ENCODE assay signal across 20 cellular contexts in the genomic region with DNA sequence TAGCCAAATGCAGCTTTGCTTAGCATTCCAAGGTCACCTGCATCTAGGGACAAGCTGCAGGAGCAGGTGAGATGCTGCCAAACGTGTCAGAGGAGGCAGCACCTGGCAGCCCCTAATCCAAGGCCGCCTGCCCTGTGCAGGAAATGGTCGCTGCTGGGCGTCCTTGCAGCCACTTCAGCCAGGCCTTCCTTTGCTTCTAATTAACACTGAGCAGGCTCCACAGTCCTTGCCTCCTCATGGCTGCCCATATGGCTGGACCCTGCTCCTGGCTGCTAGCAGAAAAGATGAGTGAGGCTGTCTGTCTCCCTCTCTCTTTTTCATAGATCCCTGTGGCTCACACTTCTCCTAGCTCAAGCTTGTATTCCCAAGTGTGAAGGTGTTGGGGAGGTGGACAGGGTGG.
DNase-seq lines count a peak whose midpoint lies in the region; ATAC-seq, FAIRE-seq and TF ChIP-seq lines count a peak whose summit lies in the region.
"Had no signal": no experiment of that assay in that cellular context is flagged by ENCODE, and none has a peak within 500 bp of the region (broad histone marks: within the 10 kb centered on the region; RNA-seq: fewer than 3 reads in every experiment).

No MANE protein-coding gene starts in this region.

- H3K23ac ChIP-seq in H1 (ENCODE audit: insufficient read length), result no peak overlapping the region

- H4K5ac ChIP-seq in H1 (ENCODE audit: insufficient read length, low read depth, low read length), result no peak overlapping the region

- no peak overlapping the region for H2BK20ac ChIP-seq in H1 (ENCODE audit: low read length)

- in situ Hi-C loops in HepG2 (cut with HindIII; ENCODE audit: extremely low pct_ligation_motif_present, low pct_unique_long_range_greater_than_20kb), result no loop called here

- no peak overlapping the region for H2AFZ ChIP-seq in H1 (ENCODE audit: low read length)
- H2AFZ ChIP-seq in parathyroid adenoma, result no peak overlapping the region
- no peak overlapping the region for H2AFZ ChIP-seq in HepG2 (ENCODE audit: low read length)

- POLR2A ChIA-PET in H1 (lab: Charles Lee; ENCODE audit: partially characterized antibody), result no interaction called here
- POLR2A ChIA-PET in HepG2 (lab: Yijun Ruan, JAX), result no interaction called here

- no peak overlapping the region for H4K91ac ChIP-seq in H1 (replicated peaks; ENCODE audit: insufficient read length, low read length)

- H2BK15ac ChIP-seq in H1 (ENCODE audit: low read length), result no peak overlapping the region; the same call in 1 of the 2 replicates

- H4K20me1 ChIP-seq in H1 (replicated peaks in 1 of 2; ENCODE audit: control insufficient read depth in 1 of 2, insufficient read depth in 2 of 2, low read length in 2 of 2) (no peaks in the 10 kb centered on the region), HepG2 (ENCODE audit: insufficient read depth, low read length) (no peaks in the 10 kb centered on the region)

- no peak overlapping the region for H3K14ac ChIP-seq in H1 (ENCODE audit: insufficient read length)

- peak; percentile 35; the same call in 1 of the 3 replicates for ATAC-seq in SK-N-SH treated with all-trans-retinoic acid at 6 μM for 48 hours
- ATAC-seq in GM21423 (IDR thresholded peaks at IDR 0.05; ENCODE audit: unreplicated experiment), result no peak
- ATAC-seq in HepG2, result no peak
- ATAC-seq: Panc1 had no signal

- no peak for FAIRE-seq in H1 (lab: Jason Lieb, UNC)
- no peak for FAIRE-seq in HepG2 (lab: Jason Lieb, UNC)
- FAIRE-seq: GM19239 had no signal

- H2AK5ac ChIP-seq in H1 (ENCODE audit: low read depth, low read length), result no peak overlapping the region

- no peaks in the 10 kb centered on the region for H3K79me2 ChIP-seq in H1 (ENCODE audit: control insufficient read depth in 1 of 2, insufficient read depth in 2 of 2, low read length in 2 of 2)
- H3K79me2 ChIP-seq in parathyroid adenoma, result peaks cover 8% of the 10 kb centered on the region
- H3K79me2 ChIP-seq in HepG2 (ENCODE audit: insufficient read depth, low read length), result no peaks in the 10 kb centered on the region

- H3K27me3 ChIP-seq in BE2C (no peaks in the 10 kb centered on the region), H1 (replicated peaks in 1 of 4; ENCODE audit: control insufficient read depth in 3 of 4, extremely low read depth in 1 of 4, insufficient read depth in 3 of 4, low read length in 3 of 4) (no peaks in the 10 kb centered on the region), parathyroid adenoma (ENCODE audit: control insufficient read depth, insufficient read depth, low read length) (no peaks in the 10 kb centered on the region), HepG2 (ENCODE audit: control insufficient read depth in 1 of 2, insufficient read depth in 2 of 2, low read length in 2 of 2) (no peaks in the 10 kb centered on the region)

- 0 out of 2 replicates have a peak overlapping the region, but pooled peaks have one; percentile 5 for H2BK12ac ChIP-seq in H1 (ENCODE audit: low read depth, low read length)

- TF ChIP-seq EP300 in H1 (IDR thresholded peaks at IDR 0.05; ENCODE audit: borderline replicate concordance in 1 of 2, low read depth in 2 of 2, low read length in 2 of 2), result no peak
- TF ChIP-seq EP300 in HepG2 (IDR thresholded peaks at IDR 0.05; ENCODE audit: low read depth in 2 of 2, low read length in 2 of 2), result no peak
- no peak for TF ChIP-seq EP300 in HepG2 (CRISPR knock-in tag; IDR thresholded peaks at IDR 0.05; ENCODE audit: borderline replicate concordance)

- no TSS peak for BruUV-seq in HepG2 (replicated peaks; lab: Mats Ljungman, UMichigan)

- DNase-seq in BE2C (peak; percentile 39), H1 (ENCODE audit: low read depth in 1 of 2, low spot score in 2 of 2) (no peak), NCI-H82 treated with DMSO at 0.1 percent for 48 hours (lab: John Stamatoyannopoulos, UW; ENCODE audit: unreplicated experiment) (no peak), HepG2 (ENCODE audit: low spot score) (no peak)
- DNase-seq: AML-193; CD8-positive, alpha-beta memory T cell; DMS53; Kasumi-1; NCI-H1417; NCI-H1694 treated with DMSO at 0.1 percent for 48 hours; NCI-H2081 treated with DMSO at 0.1 percent for 48 hours; NCI-H446 treated with DMSO at 0.1 percent for 48 hours; NCI-H774; SIG-M5 had no signal

- TF ChIP-seq CTCF in BE2C (IDR thresholded peaks at IDR 0.05; ENCODE audit: low read depth, low read length) (no peak), H1 (IDR thresholded peaks at IDR 0.05; ENCODE audit: control extremely low read depth in 1 of 3, insufficient read depth in 1 of 3, low read depth in 1 of 3, low read length in 3 of 3) (no peak), parathyroid adenoma (IDR thresholded peaks at IDR 0.05) (no peak), HepG2 (CRISPR knock-in tag; IDR thresholded peaks at IDR 0.05) (no peak)

- H3K4me3 ChIP-seq in BE2C (ENCODE audit: low read depth, low read length) (no peak overlapping the region), H1 (ENCODE audit: extremely low read depth in 1 of 4, insufficient read depth in 2 of 4, low read depth in 3 of 4, low read length in 4 of 4) (no peak overlapping the region), parathyroid adenoma (ENCODE audit: low read depth, low read length) (no peak overlapping the region), HepG2 (replicated peaks in 1 of 3; ENCODE audit: insufficient read depth in 1 of 3, low read depth in 2 of 3, low read length in 3 of 3) (no peak overlapping the region)

- H3K18ac ChIP-seq in H1 (ENCODE audit: extremely low read depth, low read length), result peak overlapping the region; percentile 48; the same call in 1 of the 2 replicates

- peaks cover 10% of the 10 kb centered on the region; the same call in 1 of the 2 replicates for H3K4me1 ChIP-seq in BE2C
- peaks cover 0 to 3% (median 1%) of the 10 kb centered on the region in 4 experiments; a peak in 1 of 7 replicates for H3K4me1 ChIP-seq in H1 (replicated peaks in 1 of 4; ENCODE audit: control insufficient read depth in 3 of 4, insufficient read depth in 4 of 4, low read length in 3 of 4)
- H3K4me1 ChIP-seq in parathyroid adenoma, result peaks cover 17% of the 10 kb centered on the region
- H3K4me1 ChIP-seq in HepG2 (ENCODE audit: insufficient read depth, low read length), result no peaks in the 10 kb centered on the region

- H3K36me3 ChIP-seq in BE2C (no peaks in the 10 kb centered on the region; the same call in 1 of the 2 replicates), H1 (ENCODE audit: control insufficient read depth in 2 of 4, insufficient read depth in 4 of 4, low read length in 3 of 4) (no peaks in the 10 kb centered on the region), parathyroid adenoma (ENCODE audit: control insufficient read depth, insufficient read depth, low read length) (no peaks in the 10 kb centered on the region), HepG2 (replicated peaks in 1 of 2; ENCODE audit: control insufficient read depth in 1 of 2, insufficient read depth in 2 of 2, low read length in 2 of 2) (no peaks in the 10 kb centered on the region)

- intact Hi-C loops in HepG2 (cut with micrococcal nuclease; ENCODE audit: unreplicated experiment), result no loop called here

- H3K9ac ChIP-seq in H1 (replicated peaks in 1 of 4; ENCODE audit: extremely low read depth in 1 of 4, low read depth in 3 of 4, low read length in 3 of 4) (no peak overlapping the region), parathyroid adenoma (no peak overlapping the region), HepG2 (ENCODE audit: insufficient read depth, low read depth, low read length) (no peak overlapping the region)

- WGBS in H1 (ENCODE audit: extremely low coverage in 1 of 2, insufficient coverage in 1 of 2, insufficient read length in 1 of 2, insufficient replicate concordance in 2 of 2, low coverage in 1 of 2, low lambda C conversion rate in 2 of 2, missing lambda C conversion rate in 1 of 2), 2 experiments, result 85% methylated on average over 4 of the region's 4 CpGs; no CpG with 5 or more reads in 1 of the 2 experiments
- no CpG with 5 or more reads among the region's 4 CpGs for WGBS in HepG2 (ENCODE audit: low lambda C conversion rate)

- H3K27ac ChIP-seq in H1 (ENCODE audit: low read depth, low read length) (no peak overlapping the region), parathyroid adenoma (peak overlapping the region; percentile 26), HepG2 (ENCODE audit: extremely low read length, insufficient read depth, low read length) (no peak overlapping the region)
- H3K27ac ChIP-seq: C4-2B had no signal

- no peak overlapping the region for H4K8ac ChIP-seq in H1 (ENCODE audit: extremely low read depth, insufficient read depth, low read length)

- no peak for TF ChIP-seq RAD21 in H1 (IDR thresholded peaks at IDR 0.05 in 1 of 2, conservative IDR thresholded peaks at IDR 0.05 in 1 of 2; ENCODE audit: low read depth in 2 of 2, low read length in 2 of 2)
- TF ChIP-seq RAD21 in HepG2 (CRISPR knock-in tag; IDR thresholded peaks at IDR 0.05), result no peak

- H2BK5ac ChIP-seq in H1 (ENCODE audit: low read depth, low read length), result no peak overlapping the region

- H3K79me1 ChIP-seq in H1 (ENCODE audit: low read depth, low read length), result no peaks in the 10 kb centered on the region

- H3K4me2 ChIP-seq in H1 (ENCODE audit: insufficient read depth in 1 of 2, low read depth in 2 of 2, low read length in 2 of 2) (no peak overlapping the region), parathyroid adenoma (ENCODE audit: low read length) (no peak overlapping the region), HepG2 (ENCODE audit: low read depth, low read length) (no peak overlapping the region)

- no peaks in the 10 kb centered on the region for H3K9me3 ChIP-seq in BE2C
- no peaks in the 10 kb centered on the region for H3K9me3 ChIP-seq in H1 (ENCODE audit: insufficient read depth in 2 of 2, low read depth in 1 of 2, low read length in 1 of 2)
- no peaks in the 10 kb centered on the region for H3K9me3 ChIP-seq in parathyroid adenoma (ENCODE audit: control insufficient read depth, low read length)
- no peaks in the 10 kb centered on the region for H3K9me3 ChIP-seq in HepG2 (ENCODE audit: low read length)

- H3K23me2 ChIP-seq in H1 (ENCODE audit: low read depth, low read length), result no peaks in the 10 kb centered on the region

- CTCF ChIA-PET in H1 (lab: Charles Lee; ENCODE audit: partially characterized antibody) (interaction anchor here (0.7 to 1.4 kb wide), 10 partner anchors 9 to 474 kb away, joined by 3 to 6 read pairs (median 3); no protein-coding TSS in a partner anchor), HepG2 (lab: Yijun Ruan, JAX; ENCODE audit: low intra/inter-chr PET ratio, low total read pairs) (no interaction called here)

- H2BK120ac ChIP-seq in H1 (replicated peaks; ENCODE audit: low read depth, low read length), result no peak overlapping the region

- TF ChIP-seq POLR2A in H1 (IDR thresholded peaks at IDR 0.05; ENCODE audit: control extremely low read depth in 1 of 2, low read depth in 2 of 2, low read length in 2 of 2), result no peak
- no peak for TF ChIP-seq POLR2A in HepG2 (IDR thresholded peaks at IDR 0.05; ENCODE audit: insufficient read depth in 1 of 2, low read depth in 2 of 2, low read length in 2 of 2)

- no peak overlapping the region for H3K4ac ChIP-seq in H1 (replicated peaks; ENCODE audit: insufficient read length, low read depth, low read length)

- no peak overlapping the region for H3K56ac ChIP-seq in H1 (replicated peaks; ENCODE audit: insufficient read length, low read depth, low read length)

TF ChIP-seq in H1, 55 proteins besides CTCF, POLR2A, EP300 and RAD21 (continues in another document):
- no peak for TF ChIP-seq BACH1 (IDR thresholded peaks at IDR 0.05; ENCODE audit: low read length)

TF ChIP-seq in HepG2, 621 proteins besides CTCF, POLR2A, EP300 and RAD21 (continues in another document):
- no peak for TF ChIP-seq ZC3H4 (CRISPR knock-in tag; IDR thresholded peaks at IDR 0.05; ENCODE audit: borderline replicate concordance)
